1 cellular context compared by ENCODE assay signal in the genomic region with DNA sequence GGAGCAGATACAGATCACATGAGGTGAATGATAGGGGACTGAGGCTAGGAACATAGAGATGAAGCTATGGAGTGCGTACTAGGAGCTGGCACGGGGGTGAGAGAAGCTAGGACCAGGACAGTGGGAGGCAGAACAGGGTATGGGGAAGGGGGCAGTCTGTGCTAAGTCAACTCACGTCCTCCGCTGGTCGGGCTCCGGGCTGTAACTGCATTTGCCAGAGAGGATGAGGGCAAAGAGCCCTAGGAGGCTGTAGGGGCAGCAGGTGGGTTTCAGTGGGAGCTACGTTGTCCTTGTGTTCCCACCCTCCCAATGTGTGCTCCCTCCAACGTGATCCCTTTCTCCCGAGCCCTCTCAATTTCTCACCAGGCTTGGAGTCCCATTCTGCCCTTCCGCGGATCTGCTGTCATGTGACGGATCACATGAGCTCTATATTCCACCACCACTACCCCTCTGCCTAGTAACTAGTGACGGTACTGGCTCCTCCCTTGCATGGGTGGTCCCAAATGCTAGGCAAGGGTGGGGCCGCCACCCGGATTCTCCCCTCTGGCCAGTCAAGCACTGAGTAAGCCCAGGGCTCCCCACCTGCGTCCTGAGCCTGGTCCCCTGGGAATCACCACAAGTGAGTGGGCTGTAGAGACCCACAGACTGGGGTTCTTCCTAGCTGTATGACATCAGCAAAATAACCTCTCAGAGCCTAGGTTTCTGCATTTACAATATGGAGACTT.
A peak's percentile ranks its signal among the peaks of the same experiment; 100 is the strongest.
TF ChIP-seq lines count a peak whose summit lies in the region.

A gene (minus strand): TSS at position 402 of the 725 bp plus-strand sequence. CDS start 22 bp downstream, at position 380.

TF ChIP-seq in GM12878, 131 proteins besides CTCF, POLR2A, EP300 and RAD21 (continued from another document and continues in another):
- TF ChIP-seq, protein P1, sequence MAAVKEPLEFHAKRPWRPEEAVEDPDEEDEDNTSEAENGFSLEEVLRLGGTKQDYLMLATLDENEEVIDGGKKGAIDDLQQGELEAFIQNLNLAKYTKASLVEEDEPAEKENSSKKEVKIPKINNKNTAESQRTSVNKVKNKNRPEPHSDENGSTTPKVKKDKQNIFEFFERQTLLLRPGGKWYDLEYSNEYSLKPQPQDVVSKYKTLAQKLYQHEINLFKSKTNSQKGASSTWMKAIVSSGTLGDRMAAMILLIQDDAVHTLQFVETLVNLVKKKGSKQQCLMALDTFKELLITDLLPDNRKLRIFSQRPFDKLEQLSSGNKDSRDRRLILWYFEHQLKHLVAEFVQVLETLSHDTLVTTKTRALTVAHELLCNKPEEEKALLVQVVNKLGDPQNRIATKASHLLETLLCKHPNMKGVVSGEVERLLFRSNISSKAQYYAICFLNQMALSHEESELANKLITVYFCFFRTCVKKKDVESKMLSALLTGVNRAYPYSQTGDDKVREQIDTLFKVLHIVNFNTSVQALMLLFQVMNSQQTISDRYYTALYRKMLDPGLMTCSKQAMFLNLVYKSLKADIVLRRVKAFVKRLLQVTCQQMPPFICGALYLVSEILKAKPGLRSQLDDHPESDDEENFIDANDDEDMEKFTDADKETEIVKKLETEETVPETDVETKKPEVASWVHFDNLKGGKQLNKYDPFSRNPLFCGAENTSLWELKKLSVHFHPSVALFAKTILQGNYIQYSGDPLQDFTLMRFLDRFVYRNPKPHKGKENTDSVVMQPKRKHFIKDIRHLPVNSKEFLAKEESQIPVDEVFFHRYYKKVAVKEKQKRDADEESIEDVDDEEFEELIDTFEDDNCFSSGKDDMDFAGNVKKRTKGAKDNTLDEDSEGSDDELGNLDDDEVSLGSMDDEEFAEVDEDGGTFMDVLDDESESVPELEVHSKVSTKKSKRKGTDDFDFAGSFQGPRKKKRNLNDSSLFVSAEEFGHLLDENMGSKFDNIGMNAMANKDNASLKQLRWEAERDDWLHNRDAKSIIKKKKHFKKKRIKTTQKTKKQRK (IDR thresholded peaks at IDR 0.05; ENCODE audit: low read depth, low read length) = no peak
- TF ChIP-seq ASH2L (IDR thresholded peaks at IDR 0.05; ENCODE audit: borderline replicate concordance, low read depth) (no peak), LARP7 (IDR thresholded peaks at IDR 0.05) (peak; percentile 17; the same call in 1 of the 2 replicates), RB1 (IDR thresholded peaks at IDR 0.05; ENCODE audit: borderline replicate concordance) (no peak), TAF1 (IDR thresholded peaks at IDR 0.05; ENCODE audit: borderline replicate concordance, low read depth, low read length) (no peak), MTA3 (IDR thresholded peaks at IDR 0.05; ENCODE audit: borderline replicate concordance, low read length) (no peak), NR2F1 (conservative IDR thresholded peaks at IDR 0.05) (no peak), MEF2A (IDR thresholded peaks at IDR 0.05; ENCODE audit: insufficient read depth, low read depth, low read length) (0 out of 2 replicates have a peak, but pooled peaks have one; percentile 7), NRF1 (conservative IDR thresholded peaks at IDR 0.05; ENCODE audit: low read depth, low read length) (no peak), TCF12 (IDR thresholded peaks at IDR 0.05; ENCODE audit: low read depth, low read length) (peak; percentile 40; the same call in 1 of the 2 replicates), STAT1 (conservative IDR thresholded peaks at IDR 0.05) (no peak), SMAD1 (IDR thresholded peaks at IDR 0.05; ENCODE audit: low read depth, partially characterized antibody) (no peak), RELA (IDR thresholded peaks at IDR 0.05; ENCODE audit: borderline replicate concordance, partially characterized antibody) (peak; percentile 91), KLF5 (IDR thresholded peaks at IDR 0.05; ENCODE audit: partially characterized antibody) (peak; percentile 45), SREBF1 (IDR thresholded peaks at IDR 0.05; ENCODE audit: low read length) (peak; percentile 53; the same call in 1 of the 2 replicates), CHD2 (IDR thresholded peaks at IDR 0.05; ENCODE audit: borderline replicate concordance, low read depth, low read length) (peak; percentile 34; the same call in 1 of the 2 replicates), BCL11A (IDR thresholded peaks at IDR 0.05; ENCODE audit: low read depth, low read length) (0 out of 2 replicates have a peak, but pooled peaks have one; percentile 12), BHLHE40 (IDR thresholded peaks at IDR 0.05; ENCODE audit: borderline replicate concordance in 1 of 2, low read depth in 2 of 2, low read length in 1 of 2) (peak; percentile 76 to 87), BRCA1 (IDR thresholded peaks at IDR 0.05; ENCODE audit: low read depth, low read length) (no peak), SIN3A (IDR thresholded peaks at IDR 0.05; ENCODE audit: low read depth, low read length) (peak; percentile 95), JUND (IDR thresholded peaks at IDR 0.05; ENCODE audit: low read depth, low read length) (0 out of 2 replicates have a peak, but pooled peaks have one; percentile 25), RUNX3 (IDR thresholded peaks at IDR 0.05; ENCODE audit: low read length) (peak; percentile 69), JUNB (IDR thresholded peaks at IDR 0.05) (peak; percentile 50; the same call in 1 of the 2 replicates), SPI1 (IDR thresholded peaks at IDR 0.05; ENCODE audit: borderline replicate concordance, insufficient read depth, low read depth, low read length) (no peak), RBBP5 (conservative IDR thresholded peaks at IDR 0.05) (no peak), WRNIP1 (IDR thresholded peaks at IDR 0.05; ENCODE audit: borderline replicate concordance, low read depth, low read length) (peak; percentile 78; the same call in 1 of the 2 replicates), KAT2A (conservative IDR thresholded peaks at IDR 0.05; ENCODE audit: control insufficient read depth, low read depth, low read length) (no peak), PAX5 (IDR thresholded peaks at IDR 0.05; ENCODE audit: borderline replicate concordance, low read depth, low read length) (peak; percentile 41; the same call in 1 of the 2 replicates), TBL1XR1 (IDR thresholded peaks at IDR 0.05; ENCODE audit: low read depth, low read length) (peak; percentile 64; the same call in 1 of the 2 replicates), NFIC (IDR thresholded peaks at IDR 0.05; ENCODE audit: low read depth, low read length) (peak; percentile 41; the same call in 1 of the 2 replicates), HDAC6 (IDR thresholded peaks at IDR 0.05; ENCODE audit: unreplicated experiment) (no peak), ZSCAN29 (IDR thresholded peaks at IDR 0.05) (no peak)
- TF ChIP-seq, protein P2, sequence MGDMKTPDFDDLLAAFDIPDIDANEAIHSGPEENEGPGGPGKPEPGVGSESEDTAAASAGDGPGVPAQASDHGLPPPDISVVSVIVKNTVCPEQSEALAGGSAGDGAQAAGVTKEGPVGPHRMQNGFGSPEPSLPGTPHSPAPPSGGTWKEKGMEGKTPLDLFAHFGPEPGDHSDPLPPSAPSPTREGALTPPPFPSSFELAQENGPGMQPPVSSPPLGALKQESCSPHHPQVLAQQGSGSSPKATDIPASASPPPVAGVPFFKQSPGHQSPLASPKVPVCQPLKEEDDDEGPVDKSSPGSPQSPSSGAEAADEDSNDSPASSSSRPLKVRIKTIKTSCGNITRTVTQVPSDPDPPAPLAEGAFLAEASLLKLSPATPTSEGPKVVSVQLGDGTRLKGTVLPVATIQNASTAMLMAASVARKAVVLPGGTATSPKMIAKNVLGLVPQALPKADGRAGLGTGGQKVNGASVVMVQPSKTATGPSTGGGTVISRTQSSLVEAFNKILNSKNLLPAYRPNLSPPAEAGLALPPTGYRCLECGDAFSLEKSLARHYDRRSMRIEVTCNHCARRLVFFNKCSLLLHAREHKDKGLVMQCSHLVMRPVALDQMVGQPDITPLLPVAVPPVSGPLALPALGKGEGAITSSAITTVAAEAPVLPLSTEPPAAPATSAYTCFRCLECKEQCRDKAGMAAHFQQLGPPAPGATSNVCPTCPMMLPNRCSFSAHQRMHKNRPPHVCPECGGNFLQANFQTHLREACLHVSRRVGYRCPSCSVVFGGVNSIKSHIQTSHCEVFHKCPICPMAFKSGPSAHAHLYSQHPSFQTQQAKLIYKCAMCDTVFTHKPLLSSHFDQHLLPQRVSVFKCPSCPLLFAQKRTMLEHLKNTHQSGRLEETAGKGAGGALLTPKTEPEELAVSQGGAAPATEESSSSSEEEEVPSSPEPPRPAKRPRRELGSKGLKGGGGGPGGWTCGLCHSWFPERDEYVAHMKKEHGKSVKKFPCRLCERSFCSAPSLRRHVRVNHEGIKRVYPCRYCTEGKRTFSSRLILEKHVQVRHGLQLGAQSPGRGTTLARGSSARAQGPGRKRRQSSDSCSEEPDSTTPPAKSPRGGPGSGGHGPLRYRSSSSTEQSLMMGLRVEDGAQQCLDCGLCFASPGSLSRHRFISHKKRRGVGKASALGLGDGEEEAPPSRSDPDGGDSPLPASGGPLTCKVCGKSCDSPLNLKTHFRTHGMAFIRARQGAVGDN (IDR thresholded peaks at IDR 0.05) = no peak
- TF ChIP-seq, protein P3, sequence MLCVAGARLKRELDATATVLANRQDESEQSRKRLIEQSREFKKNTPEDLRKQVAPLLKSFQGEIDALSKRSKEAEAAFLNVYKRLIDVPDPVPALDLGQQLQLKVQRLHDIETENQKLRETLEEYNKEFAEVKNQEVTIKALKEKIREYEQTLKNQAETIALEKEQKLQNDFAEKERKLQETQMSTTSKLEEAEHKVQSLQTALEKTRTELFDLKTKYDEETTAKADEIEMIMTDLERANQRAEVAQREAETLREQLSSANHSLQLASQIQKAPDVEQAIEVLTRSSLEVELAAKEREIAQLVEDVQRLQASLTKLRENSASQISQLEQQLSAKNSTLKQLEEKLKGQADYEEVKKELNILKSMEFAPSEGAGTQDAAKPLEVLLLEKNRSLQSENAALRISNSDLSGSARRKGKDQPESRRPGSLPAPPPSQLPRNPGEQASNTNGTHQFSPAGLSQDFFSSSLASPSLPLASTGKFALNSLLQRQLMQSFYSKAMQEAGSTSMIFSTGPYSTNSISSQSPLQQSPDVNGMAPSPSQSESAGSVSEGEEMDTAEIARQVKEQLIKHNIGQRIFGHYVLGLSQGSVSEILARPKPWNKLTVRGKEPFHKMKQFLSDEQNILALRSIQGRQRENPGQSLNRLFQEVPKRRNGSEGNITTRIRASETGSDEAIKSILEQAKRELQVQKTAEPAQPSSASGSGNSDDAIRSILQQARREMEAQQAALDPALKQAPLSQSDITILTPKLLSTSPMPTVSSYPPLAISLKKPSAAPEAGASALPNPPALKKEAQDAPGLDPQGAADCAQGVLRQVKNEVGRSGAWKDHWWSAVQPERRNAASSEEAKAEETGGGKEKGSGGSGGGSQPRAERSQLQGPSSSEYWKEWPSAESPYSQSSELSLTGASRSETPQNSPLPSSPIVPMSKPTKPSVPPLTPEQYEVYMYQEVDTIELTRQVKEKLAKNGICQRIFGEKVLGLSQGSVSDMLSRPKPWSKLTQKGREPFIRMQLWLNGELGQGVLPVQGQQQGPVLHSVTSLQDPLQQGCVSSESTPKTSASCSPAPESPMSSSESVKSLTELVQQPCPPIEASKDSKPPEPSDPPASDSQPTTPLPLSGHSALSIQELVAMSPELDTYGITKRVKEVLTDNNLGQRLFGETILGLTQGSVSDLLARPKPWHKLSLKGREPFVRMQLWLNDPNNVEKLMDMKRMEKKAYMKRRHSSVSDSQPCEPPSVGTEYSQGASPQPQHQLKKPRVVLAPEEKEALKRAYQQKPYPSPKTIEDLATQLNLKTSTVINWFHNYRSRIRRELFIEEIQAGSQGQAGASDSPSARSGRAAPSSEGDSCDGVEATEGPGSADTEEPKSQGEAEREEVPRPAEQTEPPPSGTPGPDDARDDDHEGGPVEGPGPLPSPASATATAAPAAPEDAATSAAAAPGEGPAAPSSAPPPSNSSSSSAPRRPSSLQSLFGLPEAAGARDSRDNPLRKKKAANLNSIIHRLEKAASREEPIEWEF (IDR thresholded peaks at IDR 0.05; ENCODE audit: insufficient replicate concordance, low read depth, low read length) = no peak
- TF ChIP-seq, protein P4, sequence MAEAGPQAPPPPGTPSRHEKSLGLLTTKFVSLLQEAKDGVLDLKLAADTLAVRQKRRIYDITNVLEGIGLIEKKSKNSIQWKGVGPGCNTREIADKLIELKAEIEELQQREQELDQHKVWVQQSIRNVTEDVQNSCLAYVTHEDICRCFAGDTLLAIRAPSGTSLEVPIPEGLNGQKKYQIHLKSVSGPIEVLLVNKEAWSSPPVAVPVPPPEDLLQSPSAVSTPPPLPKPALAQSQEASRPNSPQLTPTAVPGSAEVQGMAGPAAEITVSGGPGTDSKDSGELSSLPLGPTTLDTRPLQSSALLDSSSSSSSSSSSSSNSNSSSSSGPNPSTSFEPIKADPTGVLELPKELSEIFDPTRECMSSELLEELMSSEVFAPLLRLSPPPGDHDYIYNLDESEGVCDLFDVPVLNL (IDR thresholded peaks at IDR 0.05; ENCODE audit: low read depth, low read length) = 0 out of 2 replicates have a peak, but pooled peaks have one; percentile 22
- TF ChIP-seq, protein P5, sequence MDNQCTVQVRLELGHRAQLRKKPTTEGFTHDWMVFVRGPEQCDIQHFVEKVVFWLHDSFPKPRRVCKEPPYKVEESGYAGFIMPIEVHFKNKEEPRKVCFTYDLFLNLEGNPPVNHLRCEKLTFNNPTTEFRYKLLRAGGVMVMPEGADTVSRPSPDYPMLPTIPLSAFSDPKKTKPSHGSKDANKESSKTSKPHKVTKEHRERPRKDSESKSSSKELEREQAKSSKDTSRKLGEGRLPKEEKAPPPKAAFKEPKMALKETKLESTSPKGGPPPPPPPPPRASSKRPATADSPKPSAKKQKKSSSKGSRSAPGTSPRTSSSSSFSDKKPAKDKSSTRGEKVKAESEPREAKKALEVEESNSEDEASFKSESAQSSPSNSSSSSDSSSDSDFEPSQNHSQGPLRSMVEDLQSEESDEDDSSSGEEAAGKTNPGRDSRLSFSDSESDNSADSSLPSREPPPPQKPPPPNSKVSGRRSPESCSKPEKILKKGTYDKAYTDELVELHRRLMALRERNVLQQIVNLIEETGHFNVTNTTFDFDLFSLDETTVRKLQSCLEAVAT (IDR thresholded peaks at IDR 0.05) = no peak
- TF ChIP-seq, protein P6, sequence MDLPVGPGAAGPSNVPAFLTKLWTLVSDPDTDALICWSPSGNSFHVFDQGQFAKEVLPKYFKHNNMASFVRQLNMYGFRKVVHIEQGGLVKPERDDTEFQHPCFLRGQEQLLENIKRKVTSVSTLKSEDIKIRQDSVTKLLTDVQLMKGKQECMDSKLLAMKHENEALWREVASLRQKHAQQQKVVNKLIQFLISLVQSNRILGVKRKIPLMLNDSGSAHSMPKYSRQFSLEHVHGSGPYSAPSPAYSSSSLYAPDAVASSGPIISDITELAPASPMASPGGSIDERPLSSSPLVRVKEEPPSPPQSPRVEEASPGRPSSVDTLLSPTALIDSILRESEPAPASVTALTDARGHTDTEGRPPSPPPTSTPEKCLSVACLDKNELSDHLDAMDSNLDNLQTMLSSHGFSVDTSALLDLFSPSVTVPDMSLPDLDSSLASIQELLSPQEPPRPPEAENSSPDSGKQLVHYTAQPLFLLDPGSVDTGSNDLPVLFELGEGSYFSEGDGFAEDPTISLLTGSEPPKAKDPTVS (IDR thresholded peaks at IDR 0.05; ENCODE audit: low read depth, low read length) = no peak
- TF ChIP-seq, protein P7, sequence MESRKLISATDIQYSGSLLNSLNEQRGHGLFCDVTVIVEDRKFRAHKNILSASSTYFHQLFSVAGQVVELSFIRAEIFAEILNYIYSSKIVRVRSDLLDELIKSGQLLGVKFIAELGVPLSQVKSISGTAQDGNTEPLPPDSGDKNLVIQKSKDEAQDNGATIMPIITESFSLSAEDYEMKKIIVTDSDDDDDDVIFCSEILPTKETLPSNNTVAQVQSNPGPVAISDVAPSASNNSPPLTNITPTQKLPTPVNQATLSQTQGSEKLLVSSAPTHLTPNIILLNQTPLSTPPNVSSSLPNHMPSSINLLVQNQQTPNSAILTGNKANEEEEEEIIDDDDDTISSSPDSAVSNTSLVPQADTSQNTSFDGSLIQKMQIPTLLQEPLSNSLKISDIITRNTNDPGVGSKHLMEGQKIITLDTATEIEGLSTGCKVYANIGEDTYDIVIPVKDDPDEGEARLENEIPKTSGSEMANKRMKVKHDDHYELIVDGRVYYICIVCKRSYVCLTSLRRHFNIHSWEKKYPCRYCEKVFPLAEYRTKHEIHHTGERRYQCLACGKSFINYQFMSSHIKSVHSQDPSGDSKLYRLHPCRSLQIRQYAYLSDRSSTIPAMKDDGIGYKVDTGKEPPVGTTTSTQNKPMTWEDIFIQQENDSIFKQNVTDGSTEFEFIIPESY (IDR thresholded peaks at IDR 0.05) = no peak
